Comparison of ENCODE assay signal across 8 cellular contexts in the genomic region with DNA sequence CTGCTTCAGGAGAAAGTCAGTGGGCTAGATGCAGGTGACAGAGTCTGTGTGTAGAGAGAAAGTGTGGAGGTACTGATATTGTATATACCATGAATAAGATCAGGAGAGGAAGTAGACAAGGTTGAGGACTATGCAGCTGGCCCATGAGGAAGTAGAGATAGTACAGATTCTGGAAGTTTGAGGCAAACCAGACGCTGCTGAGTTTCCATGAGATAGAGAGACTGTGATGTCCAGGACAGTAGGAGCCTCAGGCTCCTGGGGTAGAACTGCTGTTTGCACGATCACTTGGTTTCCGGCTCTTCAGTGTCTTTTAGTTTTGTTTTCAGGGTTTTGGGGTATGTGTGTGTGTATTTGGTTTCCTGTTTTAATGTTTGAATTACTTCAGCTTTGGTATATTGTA. TPM values are rescaled to one million over a fixed set of nuclear protein-coding genes. Genes with fewer than 3 reads are reported as not detected.
DNase-seq lines count a peak whose midpoint lies in the region; ATAC-seq and TF ChIP-seq lines count a peak whose summit lies in the region.

No MANE protein-coding gene starts in this region.

- intact Hi-C loops in uterus (cut with DNase I; ENCODE audit: low total_unique reads) = no loop called here

- POLR2A ChIA-PET in activated CD4-positive, alpha-beta memory T cell treated with anti-CD3 and anti-CD28 coated beads, Interleukin-2, amount 10 ng/mL, durations not matched to agents 7 days and 5 days (lab: Charles Lee) = interaction anchor here (0.9 to 5.6 kb wide), 9 partner anchors 10 to 276 kb away, joined by 3 to 122 read pairs (median 5); partner anchors contain the start of gene OTULINL

- no peak overlapping the region for H3K4me3 ChIP-seq in uterus

- TF ChIP-seq CTCF in neural crest cell (conservative IDR thresholded peaks at IDR 0.05) (no peak), uterus (IDR thresholded peaks at IDR 0.05) (no peak)

- H3K27me3 Mint-ChIP-seq in activated CD4-positive, alpha-beta memory T cell treated with anti-CD3 and anti-CD28 coated beads, Interleukin-2, amount 10 ng/mL, durations not matched to agents 7 days and 5 days = no peaks in the 10 kb centered on the region
- no peaks in the 10 kb centered on the region for H3K27me3 Mint-ChIP-seq in neural crest cell (ENCODE audit: low read depth)

- H3K27me3 ChIP-seq in uterus = no peaks in the 10 kb centered on the region

- no peaks in the 10 kb centered on the region for H3K9me3 Mint-ChIP-seq in activated CD4-positive, alpha-beta memory T cell treated with anti-CD3 and anti-CD28 coated beads, Interleukin-2, amount 10 ng/mL, durations not matched to agents 7 days and 5 days
- peaks cover 4% of the 10 kb centered on the region for H3K9me3 Mint-ChIP-seq in neural crest cell

- H3K36me3 ChIP-seq in uterus = no peaks in the 10 kb centered on the region

- DNase-seq in CMK (ENCODE audit: low read depth) = peak; percentile 87
- DNase-seq in activated CD4-positive, alpha-beta memory T cell treated with anti-CD3 and anti-CD28 coated beads, Interleukin-2, amount 10 ng/mL, durations not matched to agents 7 days and 5 days = peak; percentile 56
- no peak for DNase-seq in neural crest cell (ENCODE audit: low read depth, low spot score)
- DNase-seq in T1000 (lab: John Stamatoyannopoulos, UW) = no peak
- DNase-seq in cerebellar nuclear complex (lab: John Stamatoyannopoulos, UW) = no peak
- no peak for DNase-seq in uterus

- no peak overlapping the region for H3K27ac ChIP-seq in uterus

- H3K36me3 Mint-ChIP-seq in activated CD4-positive, alpha-beta memory T cell treated with anti-CD3 and anti-CD28 coated beads, Interleukin-2, amount 10 ng/mL, durations not matched to agents 7 days and 5 days (ENCODE audit: low read depth) = peaks cover 28% of the 10 kb centered on the region
- no peaks in the 10 kb centered on the region for H3K36me3 Mint-ChIP-seq in neural crest cell (ENCODE audit: low read depth)

- peak; percentile 79 for ATAC-seq in GM19397 (IDR thresholded peaks at IDR 0.05; ENCODE audit: unreplicated experiment)
- peak; percentile 83 for ATAC-seq in HG03354 (IDR thresholded peaks at IDR 0.05; ENCODE audit: poor library complexity, severe bottlenecking, unreplicated experiment)

- H3K27ac Mint-ChIP-seq in activated CD4-positive, alpha-beta memory T cell treated with anti-CD3 and anti-CD28 coated beads, Interleukin-2, amount 10 ng/mL, durations not matched to agents 7 days and 5 days = peak overlapping the region; percentile 95
- peak overlapping the region; percentile 68 for H3K27ac Mint-ChIP-seq in neural crest cell (ENCODE audit: unreplicated experiment)

- H3K4me3 Mint-ChIP-seq in activated CD4-positive, alpha-beta memory T cell treated with anti-CD3 and anti-CD28 coated beads, Interleukin-2, amount 10 ng/mL, durations not matched to agents 7 days and 5 days = peak overlapping the region; percentile 53
- no peak overlapping the region for H3K4me3 Mint-ChIP-seq in neural crest cell

- H3K4me1 ChIP-seq in uterus = no peaks in the 10 kb centered on the region

- no peak for TF ChIP-seq POLR2A in uterus (IDR thresholded peaks at IDR 0.05)

- H3K9me3 ChIP-seq in uterus = no peaks in the 10 kb centered on the region

- CTCF ChIA-PET in activated CD4-positive, alpha-beta memory T cell treated with anti-CD3 and anti-CD28 coated beads, Interleukin-2, amount 10 ng/mL, durations not matched to agents 7 days and 5 days (lab: Charles Lee) = interaction anchor here (0.6 to 5.7 kb wide), 5 partner anchors 12 to 231 kb away, joined by 3 to 42 read pairs (median 4); partner anchors contain the start of gene OTULINL

- H3K4me1 Mint-ChIP-seq in activated CD4-positive, alpha-beta memory T cell treated with anti-CD3 and anti-CD28 coated beads, Interleukin-2, amount 10 ng/mL, durations not matched to agents 7 days and 5 days = peaks cover 84% of the 10 kb centered on the region
- H3K4me1 Mint-ChIP-seq in neural crest cell = no peaks in the 10 kb centered on the region

RNA-seq across cellular contexts. Expression of gene OTULINL, which starts 13.6 kb away (rescaled TPM):
- 10 to 100 TPM; 31.1 to 34.6 TPM for total RNA-seq in activated CD4-positive, alpha-beta memory T cell treated with anti-CD3 and anti-CD28 coated beads, Interleukin-2, amount 10 ng/mL, durations not matched to agents 7 days and 5 days
- total RNA-seq in neural crest cell (3.4 and 5.3 TPM in 2 replicates), uterus (10 to 100 TPM in 1 of 4 donors, 1 to 10 TPM in 3; 1.0 to 16.1 (median 3.8) TPM)

Comparison
In these comparisons a context has a peak if more than half of its experiments do, and no peak if none do; other contexts are left out.
1. DNase-seq: peak in CMK (single experiment) and activated CD4-positive, alpha-beta memory T cell treated with anti-CD3 and anti-CD28 coated beads, Interleukin-2, amount 10 ng/mL, durations not matched to agents 7 days and 5 days (single experiment); none in neural crest cell (single experiment), T1000 (single experiment), cerebellar nuclear complex (0 of 2) and uterus (0 of 2).